ENCODE assay signal across 27 cellular contexts in the genomic region with DNA sequence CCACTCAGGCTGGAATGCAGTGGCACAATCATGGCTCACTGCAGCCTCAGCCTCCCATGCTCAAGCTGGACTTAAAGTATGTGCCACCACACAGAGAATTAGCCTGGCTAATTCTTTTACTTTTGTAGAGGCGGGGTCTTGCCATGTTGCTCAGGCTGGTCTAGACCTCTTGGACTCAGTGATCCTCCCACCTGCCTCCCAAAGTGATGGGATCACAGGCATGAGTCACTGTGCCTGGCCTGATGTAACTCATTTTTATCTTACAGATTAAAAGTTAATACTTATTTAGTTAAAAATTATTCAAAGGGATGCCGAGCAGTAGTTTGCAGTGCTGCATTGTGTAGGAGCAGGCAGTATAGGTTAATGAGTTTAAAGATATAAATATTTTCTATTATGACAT. TPM values are rescaled to one million over a fixed set of nuclear protein-coding genes. Genes with fewer than 3 reads are reported as not detected.
"Had no signal": no experiment of that assay in that cellular context is flagged by ENCODE, and none has a peak within 500 bp of the region (broad histone marks: within the 10 kb centered on the region; RNA-seq: fewer than 3 reads in every experiment).

No MANE protein-coding gene starts in this region.

- FAIRE-seq: endothelial cell of umbilical vein, frontal cortex, TTC549 had no signal

- DNase-seq: activated CD4-positive, alpha-beta memory T cell treated with anti-CD3 and anti-CD28 coated beads, Interleukin-2, amount 10 ng/mL, durations not matched to agents 7 days and 5 days; activated CD4-positive, alpha-beta T cell treated with anti-CD3 and anti-CD28 coated beads for 1 hour; activated CD4-positive, alpha-beta T cell treated with anti-CD3 and anti-CD28 coated beads for 4 hours; activated CD4-positive, alpha-beta T cell treated with anti-CD3 and anti-CD28 coated beads, Interleukin-2, amount 10 ng/mL, durations not matched to agents 7 days and 5 days; activated CD4-positive, alpha-beta T cell treated with anti-CD3 and anti-CD28 coated beads, Interleukin-2, amount 50 U/mL, for 4 hours; activated CD8-positive, alpha-beta memory T cell treated with anti-CD3 and anti-CD28 coated beads, Interleukin-2, amount 50 U/mL, for 48 hours; activated gamma-delta T cell treated with Interleukin-2 at 50 U/mL for 16 hours; activated naive CD4-positive, alpha-beta T cell treated with anti-CD3 and anti-CD28 coated beads, Interleukin-2, amount 50 U/mL, for 16 hours; activated naive CD4-positive, alpha-beta T cell treated with Interleukin-2 at 50 U/mL for 16 hours; activated T-cell treated with anti-CD3 and anti-CD28 coated beads for 4 hours; activated T-cell treated with anti-CD3 and anti-CD28 coated beads, Interleukin-2, amount 50 U/mL, for 24 hours; activated T-cell treated with anti-CD3 and anti-CD28 coated beads, Interleukin-2, amount 50 U/mL, for 72 hours; amygdala; aorta; body of pancreas; caudate nucleus; cortex of kidney; dermis blood vessel endothelial cell; effector CD4-positive, alpha-beta T cell; esophagus squamous epithelium; head of caudate nucleus; T-helper 2 cell had no signal

- H3K4me3 ChIP-seq: body of pancreas, esophagus squamous epithelium had no signal

- H3K27ac ChIP-seq: body of pancreas, epithelial cell of prostate, esophagus squamous epithelium, VCaP had no signal

- H3K27me3 ChIP-seq: body of pancreas, esophagus squamous epithelium had no signal

- H3K9me3 ChIP-seq: body of pancreas, esophagus squamous epithelium had no signal

- H3K4me1 ChIP-seq: body of pancreas, esophagus squamous epithelium had no signal

- H3K36me3 ChIP-seq: esophagus squamous epithelium had no signal

RNA-seq across cellular contexts. Expression of a gene that starts 12.6 kb away (rescaled TPM):
- total RNA-seq: activated CD4-positive, alpha-beta memory T cell treated with anti-CD3 and anti-CD28 coated beads, Interleukin-2, amount 10 ng/mL, durations not matched to agents 7 days and 5 days; activated CD4-positive, alpha-beta T cell treated with anti-CD3 and anti-CD28 coated beads, Interleukin-2, amount 10 ng/mL, durations not matched to agents 7 days and 5 days had no signal
